1 cellular context compared by ENCODE assay signal in the genomic region with DNA sequence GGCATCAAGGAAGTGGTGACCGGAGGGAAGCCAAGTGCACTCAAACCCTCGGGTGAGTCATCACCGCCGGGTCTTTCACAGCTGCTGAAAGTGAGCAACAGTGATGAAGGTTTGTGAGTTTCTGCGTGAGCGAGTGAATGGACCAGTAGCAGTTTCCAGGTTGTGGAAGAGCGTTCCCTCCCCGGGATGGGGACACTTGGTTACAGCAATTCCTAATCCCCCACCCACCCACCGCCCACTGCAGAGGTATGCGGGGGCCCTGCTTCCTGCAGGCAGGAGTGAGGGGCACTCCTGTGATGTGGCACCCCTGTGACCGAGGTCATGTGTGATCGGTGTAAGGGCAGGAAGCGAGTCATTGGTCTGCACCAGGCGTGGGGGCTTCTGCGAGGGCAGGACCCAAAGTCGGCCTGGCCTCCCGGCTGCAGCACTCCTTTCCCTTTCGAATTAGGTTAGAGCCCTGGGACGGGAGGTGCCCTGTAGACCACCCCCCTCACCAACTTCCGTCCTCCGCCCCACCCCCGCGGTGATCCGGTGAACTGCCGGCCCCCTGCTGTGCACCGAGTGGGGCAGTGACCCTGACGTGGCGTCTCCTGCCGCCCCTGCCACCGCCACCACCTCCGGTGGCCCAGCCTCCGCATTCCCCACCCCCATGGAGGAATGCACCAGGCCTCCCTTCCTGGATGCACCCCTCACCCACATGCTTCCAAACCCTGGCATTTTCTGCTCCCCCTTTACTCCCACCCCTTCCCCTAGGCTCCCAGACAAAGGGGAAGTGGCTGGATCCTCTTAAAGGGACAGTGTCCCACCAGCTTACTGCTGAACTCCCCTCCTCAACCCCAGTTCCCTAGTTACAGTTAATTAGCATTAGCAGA.
TF ChIP-seq lines count a peak whose summit lies in the region.

No MANE protein-coding gene starts in this region.

TF ChIP-seq in GM23338, 12 proteins besides CTCF, POLR2A, EP300 and RAD21 (continued from another document):
- TF ChIP-seq, protein P1, sequence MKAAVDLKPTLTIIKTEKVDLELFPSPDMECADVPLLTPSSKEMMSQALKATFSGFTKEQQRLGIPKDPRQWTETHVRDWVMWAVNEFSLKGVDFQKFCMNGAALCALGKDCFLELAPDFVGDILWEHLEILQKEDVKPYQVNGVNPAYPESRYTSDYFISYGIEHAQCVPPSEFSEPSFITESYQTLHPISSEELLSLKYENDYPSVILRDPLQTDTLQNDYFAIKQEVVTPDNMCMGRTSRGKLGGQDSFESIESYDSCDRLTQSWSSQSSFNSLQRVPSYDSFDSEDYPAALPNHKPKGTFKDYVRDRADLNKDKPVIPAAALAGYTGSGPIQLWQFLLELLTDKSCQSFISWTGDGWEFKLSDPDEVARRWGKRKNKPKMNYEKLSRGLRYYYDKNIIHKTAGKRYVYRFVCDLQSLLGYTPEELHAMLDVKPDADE (IDR thresholded peaks at IDR 0.05), result peak; percentile 45; the same call in 1 of the 2 replicates
- TF ChIP-seq CREB1 (CRISPR knock-in tag; IDR thresholded peaks at IDR 0.05; ENCODE audit: low read depth), result peak; percentile 61
